Comparison of ENCODE assay signal across 1 cellular context in the genomic region with DNA sequence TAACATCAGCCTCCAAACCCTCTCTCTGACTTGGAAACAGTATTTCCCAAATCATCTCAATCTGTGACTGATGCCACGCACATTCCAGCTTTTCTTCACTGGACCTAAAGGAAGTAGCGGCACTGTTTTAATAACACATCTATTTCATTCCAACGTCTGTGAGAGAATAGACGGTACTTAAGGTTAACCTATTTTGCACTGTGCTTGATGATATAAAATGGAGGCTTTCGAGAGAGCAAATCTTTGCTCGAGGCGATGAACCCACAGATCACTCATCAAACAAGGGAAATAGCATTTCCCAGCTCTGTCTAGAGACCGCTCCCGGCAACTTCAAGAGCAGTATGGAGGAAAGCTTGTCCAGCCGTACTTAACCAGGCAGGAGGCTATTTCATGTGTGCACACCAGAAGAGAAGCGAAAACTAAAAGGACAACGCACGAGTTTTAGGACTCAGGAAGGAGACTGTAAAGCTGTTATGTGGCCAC.
TF ChIP-seq lines count a peak whose summit lies in the region.

No MANE protein-coding gene starts in this region.

TF ChIP-seq in GM23338, 12 proteins besides CTCF, POLR2A, EP300 and RAD21 (continued from another document):
- TF ChIP-seq, protein P1, sequence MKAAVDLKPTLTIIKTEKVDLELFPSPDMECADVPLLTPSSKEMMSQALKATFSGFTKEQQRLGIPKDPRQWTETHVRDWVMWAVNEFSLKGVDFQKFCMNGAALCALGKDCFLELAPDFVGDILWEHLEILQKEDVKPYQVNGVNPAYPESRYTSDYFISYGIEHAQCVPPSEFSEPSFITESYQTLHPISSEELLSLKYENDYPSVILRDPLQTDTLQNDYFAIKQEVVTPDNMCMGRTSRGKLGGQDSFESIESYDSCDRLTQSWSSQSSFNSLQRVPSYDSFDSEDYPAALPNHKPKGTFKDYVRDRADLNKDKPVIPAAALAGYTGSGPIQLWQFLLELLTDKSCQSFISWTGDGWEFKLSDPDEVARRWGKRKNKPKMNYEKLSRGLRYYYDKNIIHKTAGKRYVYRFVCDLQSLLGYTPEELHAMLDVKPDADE (IDR thresholded peaks at IDR 0.05), result no peak
- TF ChIP-seq STAT1 (IDR thresholded peaks at IDR 0.05; ENCODE audit: unreplicated experiment) (no peak), ZNF331 (CRISPR knock-in tag; IDR thresholded peaks at IDR 0.05; ENCODE audit: low read depth) (no peak), JUNB (IDR thresholded peaks at IDR 0.05; ENCODE audit: unreplicated experiment) (no peak), CREB1 (CRISPR knock-in tag; IDR thresholded peaks at IDR 0.05; ENCODE audit: low read depth) (no peak), EZH2phosphoT487 (IDR thresholded peaks at IDR 0.05; ENCODE audit: unreplicated experiment) (no peak), POLR2AphosphoS5 (IDR thresholded peaks at IDR 0.05; ENCODE audit: low read depth) (no peak), EZH2 (IDR thresholded peaks at IDR 0.05; ENCODE audit: low read depth, unreplicated experiment) (no peak), NANOG (IDR thresholded peaks at IDR 0.05; ENCODE audit: borderline replicate concordance) (no peak), ZNF114 (CRISPR knock-in tag; IDR thresholded peaks at IDR 0.05) (no peak)
- TF ChIP-seq, protein P2, sequence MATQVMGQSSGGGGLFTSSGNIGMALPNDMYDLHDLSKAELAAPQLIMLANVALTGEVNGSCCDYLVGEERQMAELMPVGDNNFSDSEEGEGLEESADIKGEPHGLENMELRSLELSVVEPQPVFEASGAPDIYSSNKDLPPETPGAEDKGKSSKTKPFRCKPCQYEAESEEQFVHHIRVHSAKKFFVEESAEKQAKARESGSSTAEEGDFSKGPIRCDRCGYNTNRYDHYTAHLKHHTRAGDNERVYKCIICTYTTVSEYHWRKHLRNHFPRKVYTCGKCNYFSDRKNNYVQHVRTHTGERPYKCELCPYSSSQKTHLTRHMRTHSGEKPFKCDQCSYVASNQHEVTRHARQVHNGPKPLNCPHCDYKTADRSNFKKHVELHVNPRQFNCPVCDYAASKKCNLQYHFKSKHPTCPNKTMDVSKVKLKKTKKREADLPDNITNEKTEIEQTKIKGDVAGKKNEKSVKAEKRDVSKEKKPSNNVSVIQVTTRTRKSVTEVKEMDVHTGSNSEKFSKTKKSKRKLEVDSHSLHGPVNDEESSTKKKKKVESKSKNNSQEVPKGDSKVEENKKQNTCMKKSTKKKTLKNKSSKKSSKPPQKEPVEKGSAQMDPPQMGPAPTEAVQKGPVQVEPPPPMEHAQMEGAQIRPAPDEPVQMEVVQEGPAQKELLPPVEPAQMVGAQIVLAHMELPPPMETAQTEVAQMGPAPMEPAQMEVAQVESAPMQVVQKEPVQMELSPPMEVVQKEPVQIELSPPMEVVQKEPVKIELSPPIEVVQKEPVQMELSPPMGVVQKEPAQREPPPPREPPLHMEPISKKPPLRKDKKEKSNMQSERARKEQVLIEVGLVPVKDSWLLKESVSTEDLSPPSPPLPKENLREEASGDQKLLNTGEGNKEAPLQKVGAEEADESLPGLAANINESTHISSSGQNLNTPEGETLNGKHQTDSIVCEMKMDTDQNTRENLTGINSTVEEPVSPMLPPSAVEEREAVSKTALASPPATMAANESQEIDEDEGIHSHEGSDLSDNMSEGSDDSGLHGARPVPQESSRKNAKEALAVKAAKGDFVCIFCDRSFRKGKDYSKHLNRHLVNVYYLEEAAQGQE (IDR thresholded peaks at IDR 0.05; ENCODE audit: unreplicated experiment), result no peak
TF ChIP-seq in GM23338: peak in this region for 0.
